ENCODE assay signal across 8 cellular contexts in the genomic region with DNA sequence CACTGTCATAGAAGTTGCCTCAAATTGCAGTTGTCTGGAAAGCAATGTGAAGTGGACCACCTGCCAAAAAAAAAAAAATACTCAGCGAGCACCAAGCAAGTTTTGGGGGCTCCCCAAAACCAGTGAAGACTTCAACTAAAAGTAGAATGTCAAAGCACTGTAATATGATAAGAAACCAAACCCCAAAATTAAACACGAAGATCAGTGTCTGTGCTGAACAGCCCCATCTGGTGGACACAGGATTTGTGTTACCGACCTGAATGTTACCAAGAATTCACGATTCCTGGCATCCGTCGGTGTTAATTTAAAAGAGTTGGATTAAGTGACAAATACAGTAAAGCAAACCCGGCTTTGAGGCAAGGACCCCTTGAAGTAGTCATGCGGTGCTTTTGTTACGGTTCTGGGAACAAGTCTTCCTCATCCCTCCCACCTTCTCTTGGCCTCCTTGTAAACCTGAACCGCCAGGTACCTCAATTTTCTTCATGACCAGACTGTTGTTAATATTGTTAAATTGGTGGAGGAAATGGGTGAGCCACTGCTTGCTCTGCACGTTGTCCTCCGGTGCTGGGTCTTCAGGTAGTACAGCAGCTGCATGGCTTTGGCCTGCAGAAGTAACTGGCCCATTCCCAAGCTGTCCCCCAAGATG. TPM values are rescaled to one million over a fixed set of nuclear protein-coding genes. Genes with fewer than 3 reads are reported as not detected.
DNase-seq lines count a peak whose midpoint lies in the region; TF ChIP-seq lines count a peak whose summit lies in the region.

No MANE protein-coding gene starts in this region.

- no peak overlapping the region for H3K4me2 ChIP-seq in fibroblast of lung (ENCODE audit: extremely low read depth, insufficient read depth, low read length)
- H3K4me2 ChIP-seq in neural progenitor cell: no peak overlapping the region

- H2AFZ ChIP-seq in fibroblast of lung (ENCODE audit: low read length) (no peak overlapping the region), neural progenitor cell (replicated peaks) (no peak overlapping the region)

- no peak overlapping the region for H3K9ac ChIP-seq in fibroblast of lung (ENCODE audit: insufficient read depth, low read length)
- no peak overlapping the region for H3K9ac ChIP-seq in neural progenitor cell

- peaks cover 3% of the 10 kb centered on the region for H3K9me3 Mint-ChIP-seq in neural progenitor cell

- peak; percentile 67 for TF ChIP-seq CTCF in GM12873 (IDR thresholded peaks at IDR 0.05; ENCODE audit: insufficient read depth, low read depth, low read length, missing control alignments)
- peak; percentile 67 to 71 for TF ChIP-seq CTCF in fibroblast of lung (conservative IDR thresholded peaks at IDR 0.05 in 1 of 2, IDR thresholded peaks at IDR 0.05 in 1 of 2; ENCODE audit: low read depth in 1 of 2, low read length in 2 of 2)
- TF ChIP-seq CTCF in neural progenitor cell (IDR thresholded peaks at IDR 0.05): peak; percentile 66
- TF ChIP-seq CTCF in transverse colon (IDR thresholded peaks at IDR 0.05): peak; percentile 70 to 80 (median 73)

- no peaks in the 10 kb centered on the region for H3K4me1 Mint-ChIP-seq in neural progenitor cell

- H3K36me3 Mint-ChIP-seq in neural progenitor cell: peaks cover 14% of the 10 kb centered on the region

- H3K4me1 ChIP-seq in fibroblast of lung (ENCODE audit: control insufficient read depth, extremely low read depth, insufficient read depth, low read length): no peaks in the 10 kb centered on the region
- no peaks in the 10 kb centered on the region for H3K4me1 ChIP-seq in neural progenitor cell
- H3K4me1 ChIP-seq in transverse colon: peaks cover 0 to 5% (median 1%) of the 10 kb centered on the region in 4 donors

- no peak overlapping the region for H3K4me3 ChIP-seq in fibroblast of lung (replicated peaks in 1 of 4; ENCODE audit: control extremely low read depth in 1 of 4, insufficient read depth in 1 of 4, low read depth in 3 of 4, low read length in 4 of 4)
- no peak overlapping the region for H3K4me3 ChIP-seq in neural progenitor cell
- no peak overlapping the region for H3K4me3 ChIP-seq in transverse colon

- TF ChIP-seq EP300 in transverse colon (IDR thresholded peaks at IDR 0.05; ENCODE audit: low read depth): no peak

- intact Hi-C loops in transverse colon (cut with DNase I; ENCODE audit: low total_unique reads): no loop called here

- H3K79me2 ChIP-seq in fibroblast of lung (ENCODE audit: control insufficient read depth, insufficient read depth, low read length) (no peaks in the 10 kb centered on the region), neural progenitor cell (ENCODE audit: low read depth) (no peaks in the 10 kb centered on the region)

- H3K27ac ChIP-seq in fibroblast of lung (ENCODE audit: insufficient read depth, low read length): no peak overlapping the region
- H3K27ac ChIP-seq in neural progenitor cell: no peak overlapping the region
- H3K27ac ChIP-seq in transverse colon: no peak overlapping the region

- no peaks in the 10 kb centered on the region for H3K9me3 ChIP-seq in fibroblast of lung (ENCODE audit: control insufficient read depth, insufficient read depth, low read depth, low read length)
- no peaks in the 10 kb centered on the region for H3K9me3 ChIP-seq in neural progenitor cell (ENCODE audit: low read depth)
- H3K9me3 ChIP-seq in transverse colon: no peaks in the 10 kb centered on the region

- no peak for TF ChIP-seq POLR2A in transverse colon (IDR thresholded peaks at IDR 0.05)

- H3K4me3 Mint-ChIP-seq in neural progenitor cell: no peak overlapping the region

- no peaks in the 10 kb centered on the region for H3K36me3 ChIP-seq in fibroblast of lung (ENCODE audit: control insufficient read depth, insufficient read depth, low read length)
- H3K36me3 ChIP-seq in neural progenitor cell: no peaks in the 10 kb centered on the region
- H3K36me3 ChIP-seq in transverse colon: no peaks in the 10 kb centered on the region

- H3K27me3 Mint-ChIP-seq in neural progenitor cell (ENCODE audit: insufficient read depth, low read depth): no peaks in the 10 kb centered on the region

- WGBS in transverse colon (ENCODE audit: low coverage in 1 of 2), 2 donors: 23 to 80% methylated on average over 1 to 12 of the region's 12 CpGs

- H3K27me3 ChIP-seq in fibroblast of lung (ENCODE audit: control insufficient read depth, insufficient read depth, low read length): peaks cover 14% of the 10 kb centered on the region
- no peaks in the 10 kb centered on the region for H3K27me3 ChIP-seq in neural progenitor cell
- peaks cover 19% of the 10 kb centered on the region for H3K27me3 ChIP-seq in transverse colon

- no peak overlapping the region for H3K27ac Mint-ChIP-seq in neural progenitor cell

- in situ Hi-C loops in transverse colon (cut with MboI; ENCODE audit: low pct_ligation_motif_present in 1 of 4, low pct_unique_long_range_greater_than_20kb in 1 of 4, low sequenced_read_pairs in 3 of 4): no loop called here

- no peaks in the 10 kb centered on the region for H3F3A ChIP-seq in neural progenitor cell (ENCODE audit: low read depth)

- H4K20me1 ChIP-seq in fibroblast of lung (ENCODE audit: control insufficient read depth, extremely low read depth, insufficient read depth, low read length): no peaks in the 10 kb centered on the region
- no peaks in the 10 kb centered on the region for H4K20me1 ChIP-seq in neural progenitor cell (ENCODE audit: low read depth)

- DNase-seq in A172 (ENCODE audit: low spot score): peak; percentile 55
- DNase-seq in NCI-H774 (lab: John Stamatoyannopoulos, UW): peak; percentile 13
- DNase-seq in activated T-cell treated with anti-CD3 and anti-CD28 coated beads for 48 hours (ENCODE audit: low read depth): peak; percentile 30
- peak; percentile 48 to 75 for DNase-seq in fibroblast of lung (ENCODE audit: low read depth in 2 of 2)
- DNase-seq in neural progenitor cell (ENCODE audit: low spot score): peak; percentile 52
- peak; percentile 64 for DNase-seq in transverse colon
- no peak for DNase-seq in DMS79 treated with DMSO at 0.1 percent for 48 hours (lab: John Stamatoyannopoulos, UW)

RNA-seq across cellular contexts. Expression of gene SSB, which starts 31.3 kb away (rescaled TPM):
- total RNA-seq in A172 (2014; rRNA removed; shearing (Covaris generic)): 212 and 287 TPM in 2 replicates
- total RNA-seq in fibroblast of lung: 83.6 and 88.9 TPM in 2 replicates
- polyA plus RNA-seq in fibroblast of lung: 121 and 138 TPM in 2 replicates
- 112 and 139 TPM in 2 replicates for polyA plus RNA-seq in fibroblast of lung (2012)
- polyA minus RNA-seq in fibroblast of lung (ENCODE audit: low replicate concordance): 0.79 and 3.0 TPM in 2 replicates
- total RNA-seq in neural progenitor cell (ENCODE audit: low replicate concordance): 198 and 296 TPM in 2 replicates
- 10 to 100 TPM; 28.3 to 55.3 (median 30.3) TPM for total RNA-seq in transverse colon

RNA-seq across cellular contexts. Expression of gene KLHL23, which starts 33.7 kb away (rescaled TPM):
- 24.9 and 29.0 TPM in 2 replicates for total RNA-seq in A172 (2014; rRNA removed; shearing (Covaris generic))
- total RNA-seq in fibroblast of lung (3.6 and 6.6 TPM in 2 replicates), neural progenitor cell (ENCODE audit: low replicate concordance) (72.4 and 107 TPM in 2 replicates), transverse colon (10 to 100 TPM in 2 of 4 donors, 1 to 10 TPM in 2; 5.2 to 17.5 (median 10.1) TPM)
- polyA plus RNA-seq in fibroblast of lung: 3.2 and 5.6 TPM in 2 replicates
- 2.6 and 4.3 TPM in 2 replicates for polyA plus RNA-seq in fibroblast of lung (2012)
- polyA minus RNA-seq in fibroblast of lung (ENCODE audit: low replicate concordance): 0.82 and 3.0 TPM in 2 replicates

RNA-seq across cellular contexts. Expression of gene METTL5, which starts 57.3 kb away (rescaled TPM):
- 141 and 192 TPM in 2 replicates for total RNA-seq in A172 (2014; rRNA removed; shearing (Covaris generic))
- 44.7 and 50.9 TPM in 2 replicates for total RNA-seq in fibroblast of lung
- 52.9 and 54.5 TPM in 2 replicates for polyA plus RNA-seq in fibroblast of lung
- 63.2 and 77.5 TPM in 2 replicates for polyA plus RNA-seq in fibroblast of lung (2012)
- 14.0 TPM in 1 of 2 replicates, not detected in the other for polyA minus RNA-seq in fibroblast of lung (ENCODE audit: low replicate concordance)
- total RNA-seq in neural progenitor cell (ENCODE audit: low replicate concordance): 98.5 and 146 TPM in 2 replicates
- total RNA-seq in transverse colon: 10 to 100 TPM in 3 of 4 donors, not detected in 1; 10.5 to 35.7 (median 34.1) TPM

RNA-seq across cellular contexts. Expression of gene UBR3, which starts 59.9 kb away (rescaled TPM):
- 19.9 and 21.0 TPM in 2 replicates for total RNA-seq in A172 (2014; rRNA removed; shearing (Covaris generic))
- total RNA-seq in fibroblast of lung: 28.2 and 39.5 TPM in 2 replicates
- polyA plus RNA-seq in fibroblast of lung: 19.1 and 21.7 TPM in 2 replicates
- 13.3 and 13.6 TPM in 2 replicates for polyA plus RNA-seq in fibroblast of lung (2012)
- 4.0 and 5.3 TPM in 2 replicates for polyA minus RNA-seq in fibroblast of lung (ENCODE audit: low replicate concordance)
- 19.1 and 31.7 TPM in 2 replicates for total RNA-seq in neural progenitor cell (ENCODE audit: low replicate concordance)
- total RNA-seq in transverse colon: 10 to 100 TPM; 45.2 to 79.0 (median 74.1) TPM
